ENCODE assay signal across 8 cellular contexts in the genomic region with DNA sequence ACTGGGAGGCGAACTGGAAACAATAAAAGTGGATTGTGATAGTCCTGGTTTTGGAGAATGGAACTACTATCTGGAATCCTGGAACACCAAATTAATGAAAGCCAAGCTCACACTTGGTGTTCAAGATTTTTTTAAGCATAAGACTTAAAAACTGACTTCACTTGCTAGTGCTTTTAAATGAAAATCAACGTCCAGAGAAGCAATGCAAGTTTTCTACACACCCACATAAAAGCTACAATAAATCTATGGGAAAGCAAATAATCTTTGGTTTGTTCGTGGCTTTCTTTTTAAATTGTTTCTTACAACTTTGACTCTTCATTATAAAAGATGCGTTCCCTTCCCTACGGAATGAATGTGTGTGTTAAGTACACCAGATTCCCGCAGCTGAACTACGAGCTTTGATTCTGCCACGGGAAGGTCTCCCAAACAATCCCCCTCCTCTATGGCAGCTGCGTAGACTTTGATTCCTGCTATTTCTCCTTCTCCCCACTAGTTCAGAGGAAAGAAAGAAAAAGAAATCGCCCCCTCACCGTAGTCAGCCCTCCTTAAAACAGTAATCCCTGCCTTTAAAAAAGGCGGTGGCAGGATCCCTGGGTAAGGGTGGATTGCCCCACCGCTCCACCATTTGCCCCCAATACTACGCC.
A peak's percentile ranks its signal among the peaks of the same experiment; 100 is the strongest.
DNase-seq lines count a peak whose midpoint lies in the region; FAIRE-seq and TF ChIP-seq lines count a peak whose summit lies in the region.

No MANE protein-coding gene starts in this region.

- peak overlapping the region; percentile 63 to 82 (median 78) for H3K4me3 ChIP-seq in BLaER1 treated with 17β-estradiol and CSF1 and Interleukin-3, amounts not matched to agents 10 nM and 100 nM
- peak overlapping the region; percentile 88 for H3K4me3 ChIP-seq in MM.1S (ENCODE audit: low read length)
- peak overlapping the region; percentile 16 for H3K4me3 ChIP-seq in epithelial cell of esophagus (ENCODE audit: low read length)
- peak overlapping the region; percentile 83 for H3K4me3 ChIP-seq in neural cell (ENCODE audit: low read length)

- H3K79me2 ChIP-seq in MM.1S (ENCODE audit: low read length) (no peaks in the 10 kb centered on the region), neural cell (replicated peaks; ENCODE audit: insufficient read depth, low read length) (peaks cover 63% of the 10 kb centered on the region)

- no peaks in the 10 kb centered on the region for H4K20me1 ChIP-seq in BLaER1 treated with 17β-estradiol and CSF1 and Interleukin-3, amounts not matched to agents 10 nM and 100 nM
- H4K20me1 ChIP-seq in MM.1S (ENCODE audit: insufficient read depth, low read length) (no peaks in the 10 kb centered on the region), neural cell (ENCODE audit: insufficient read depth) (no peaks in the 10 kb centered on the region)

- peaks cover 0 to 46% (median 3%) of the 10 kb centered on the region in 11 experiments; a peak in 12 of 22 replicates for H3K27me3 ChIP-seq in BLaER1 treated with 17β-estradiol and CSF1 and Interleukin-3, amounts not matched to agents 10 nM and 100 nM
- H3K27me3 ChIP-seq in MM.1S (replicated peaks; ENCODE audit: insufficient read depth, low read length) (no peaks in the 10 kb centered on the region), neural cell (ENCODE audit: insufficient read depth, low read depth, low read length) (no peaks in the 10 kb centered on the region)

- H2AFZ ChIP-seq in MM.1S (ENCODE audit: low read length), result peak overlapping the region; percentile 85
- H2AFZ ChIP-seq in neural cell (ENCODE audit: low read depth, low read length), result peak overlapping the region; percentile 35

- H3K4me2 ChIP-seq in BLaER1 treated with 17β-estradiol and CSF1 and Interleukin-3, amounts not matched to agents 10 nM and 100 nM, result peak overlapping the region; percentile 85 to 98 (median 92)
- H3K4me2 ChIP-seq in MM.1S (ENCODE audit: low read depth, low read length) (peak overlapping the region; percentile 83), neural cell (ENCODE audit: low read length) (peak overlapping the region; percentile 53)

- no peak for TF ChIP-seq EP300 in neural cell (conservative IDR thresholded peaks at IDR 0.05; ENCODE audit: poor library complexity, severe bottlenecking)

- H3K9me2 ChIP-seq in MM.1S (replicated peaks; ENCODE audit: insufficient read depth, low read length), result no peaks in the 10 kb centered on the region
- no peaks in the 10 kb centered on the region for H3K9me2 ChIP-seq in neural cell (ENCODE audit: insufficient read depth, low read length)

- no peaks in the 10 kb centered on the region for H3K9me3 ChIP-seq in BLaER1 treated with 17β-estradiol and CSF1 and Interleukin-3, amounts not matched to agents 10 nM and 100 nM (replicated peaks in 1 of 11)
- H3K9me3 ChIP-seq in MM.1S (replicated peaks; ENCODE audit: insufficient read depth, low read length), result no peaks in the 10 kb centered on the region
- H3K9me3 ChIP-seq in neural cell (ENCODE audit: low read length), result no peaks in the 10 kb centered on the region

- DNase-seq in MM.1S (no peak), epithelial cell of esophagus (ENCODE audit: low read depth) (no peak), GM12892 (ENCODE audit: insufficient read length) (no peak), NCI-H526 treated with DMSO at 0.1 percent for 48 hours (lab: John Stamatoyannopoulos, UW) (no peak), dedifferentiated amniotic fluid mesenchymal stem cell (ENCODE audit: extremely low spot score) (no peak)
- no peak for DNase-seq in activated effector memory CD4-positive, alpha-beta T cell treated with anti-CD3 and anti-CD28 coated beads, Interleukin-2, amount 50 U/mL, for 16 hours

- no peaks in the 10 kb centered on the region for H3K36me3 ChIP-seq in BLaER1 treated with 17β-estradiol and CSF1 and Interleukin-3, amounts not matched to agents 10 nM and 100 nM
- H3K36me3 ChIP-seq in MM.1S (replicated peaks; ENCODE audit: insufficient read depth, low read length) (no peaks in the 10 kb centered on the region), neural cell (ENCODE audit: insufficient read depth, low read length) (no peaks in the 10 kb centered on the region)

- TF ChIP-seq CTCF in MM.1S (IDR thresholded peaks at IDR 0.05; ENCODE audit: low read length) (no peak), epithelial cell of esophagus (IDR thresholded peaks at IDR 0.05; ENCODE audit: insufficient read depth, low read depth, low read length, missing control alignments) (no peak), neural cell (IDR thresholded peaks at IDR 0.05; ENCODE audit: poor library complexity, severe bottlenecking) (peak; percentile 55)

- no peak for TF ChIP-seq POLR2A in GM12892 (IDR thresholded peaks at IDR 0.05; ENCODE audit: low read depth, low read length)

- peaks cover 10 to 25% (median 17%) of the 10 kb centered on the region in 10 experiments; a peak in 17 of 20 replicates for H3K4me1 ChIP-seq in BLaER1 treated with 17β-estradiol and CSF1 and Interleukin-3, amounts not matched to agents 10 nM and 100 nM
- H3K4me1 ChIP-seq in MM.1S (ENCODE audit: low read length), result no peaks in the 10 kb centered on the region

- no peak for FAIRE-seq in GM12892 (lab: Jason Lieb, UNC)

- peak; percentile 28 for TF ChIP-seq RAD21 in neural cell (conservative IDR thresholded peaks at IDR 0.05)

- H3F3A ChIP-seq in MM.1S (ENCODE audit: insufficient read depth, low read length), result no peaks in the 10 kb centered on the region
- peaks cover 5% of the 10 kb centered on the region for H3F3A ChIP-seq in neural cell (ENCODE audit: insufficient read depth, low read length, poor library complexity, severe bottlenecking)

- H3K9ac ChIP-seq in BLaER1 treated with 17β-estradiol and CSF1 and Interleukin-3, amounts not matched to agents 10 nM and 100 nM, result peak overlapping the region; percentile 68 to 84 (median 76); a peak in 21 of 22 replicates
- H3K9ac ChIP-seq in MM.1S (ENCODE audit: low read length), result peak overlapping the region; percentile 60; the same call in 1 of the 2 replicates
- peak overlapping the region; percentile 91 for H3K9ac ChIP-seq in neural cell (ENCODE audit: low read length)

- peak overlapping the region in 9 of 11 experiments; percentile 31 to 66 (median 61); a peak in 13 of 22 replicates for H3K27ac ChIP-seq in BLaER1 treated with 17β-estradiol and CSF1 and Interleukin-3, amounts not matched to agents 10 nM and 100 nM
- H3K27ac ChIP-seq in MM.1S (ENCODE audit: low read length) (no peak overlapping the region), neural cell (ENCODE audit: low read length) (peak overlapping the region; percentile 86)

TF ChIP-seq in neural cell, 6 proteins besides CTCF, POLR2A, EP300 and RAD21:
- peak; percentile 49 for TF ChIP-seq POLR2AphosphoS5 (IDR thresholded peaks at IDR 0.05)
- no peak for TF ChIP-seq EZH2 (IDR thresholded peaks at IDR 0.05; ENCODE audit: borderline replicate concordance, insufficient read depth, low read length, poor library complexity, severe bottlenecking)
- no peak for TF ChIP-seq TAF1 (IDR thresholded peaks at IDR 0.05; ENCODE audit: low read depth)
- peak; percentile 20 for TF ChIP-seq MXI1 (conservative IDR thresholded peaks at IDR 0.05; ENCODE audit: poor library complexity, severe bottlenecking)
- no peak for TF ChIP-seq REST (IDR thresholded peaks at IDR 0.05; ENCODE audit: borderline replicate concordance)
- TF ChIP-seq SMC3 (conservative IDR thresholded peaks at IDR 0.05; ENCODE audit: poor library complexity), result no peak

Comparison
In these comparisons a context has a peak if more than half of its experiments do, and no peak if none do; other contexts are left out.
1. H3K4me3 ChIP-seq: peak in every context shown above with its lines; median percentile 88 in MM.1S; 83 in neural cell; 78 in BLaER1 treated with 17β-estradiol and CSF1 and Interleukin-3, amounts not matched to agents 10 nM and 100 nM; 16 in epithelial cell of esophagus.